2 cellular contexts compared by ENCODE assay signal in the genomic region with DNA sequence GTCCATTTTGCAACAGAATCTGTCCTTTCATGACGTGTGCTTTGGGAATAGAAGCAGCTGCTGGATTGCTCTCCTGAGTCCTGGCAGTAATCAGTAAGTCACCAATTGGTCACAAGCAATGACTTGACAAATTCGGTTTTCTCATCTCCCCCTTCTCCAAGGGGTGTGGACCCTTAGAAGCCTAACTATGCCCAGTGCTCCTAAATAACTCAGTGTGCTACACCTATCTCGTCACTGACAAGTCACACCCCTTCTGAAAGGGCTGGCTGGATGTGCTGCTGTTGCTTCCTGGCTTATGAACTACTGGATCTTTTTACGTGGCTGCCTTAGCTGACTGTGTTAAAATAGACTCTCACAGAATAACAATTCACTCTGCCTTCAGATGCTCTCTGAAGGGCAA.
TF ChIP-seq lines count a peak whose summit lies in the region.

No MANE protein-coding gene starts in this region.

TF ChIP-seq in GM23338, 12 proteins besides CTCF, POLR2A, EP300 and RAD21 (continues in another document):
- no peak for TF ChIP-seq JUNB (IDR thresholded peaks at IDR 0.05; ENCODE audit: unreplicated experiment)
- no peak for TF ChIP-seq ZNF114 (CRISPR knock-in tag; IDR thresholded peaks at IDR 0.05)
- TF ChIP-seq EZH2phosphoT487 (IDR thresholded peaks at IDR 0.05; ENCODE audit: unreplicated experiment), result no peak
- no peak for TF ChIP-seq EZH2 (IDR thresholded peaks at IDR 0.05; ENCODE audit: low read depth, unreplicated experiment)
- TF ChIP-seq, protein P1, sequence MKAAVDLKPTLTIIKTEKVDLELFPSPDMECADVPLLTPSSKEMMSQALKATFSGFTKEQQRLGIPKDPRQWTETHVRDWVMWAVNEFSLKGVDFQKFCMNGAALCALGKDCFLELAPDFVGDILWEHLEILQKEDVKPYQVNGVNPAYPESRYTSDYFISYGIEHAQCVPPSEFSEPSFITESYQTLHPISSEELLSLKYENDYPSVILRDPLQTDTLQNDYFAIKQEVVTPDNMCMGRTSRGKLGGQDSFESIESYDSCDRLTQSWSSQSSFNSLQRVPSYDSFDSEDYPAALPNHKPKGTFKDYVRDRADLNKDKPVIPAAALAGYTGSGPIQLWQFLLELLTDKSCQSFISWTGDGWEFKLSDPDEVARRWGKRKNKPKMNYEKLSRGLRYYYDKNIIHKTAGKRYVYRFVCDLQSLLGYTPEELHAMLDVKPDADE (IDR thresholded peaks at IDR 0.05), result no peak
- TF ChIP-seq, protein P2, sequence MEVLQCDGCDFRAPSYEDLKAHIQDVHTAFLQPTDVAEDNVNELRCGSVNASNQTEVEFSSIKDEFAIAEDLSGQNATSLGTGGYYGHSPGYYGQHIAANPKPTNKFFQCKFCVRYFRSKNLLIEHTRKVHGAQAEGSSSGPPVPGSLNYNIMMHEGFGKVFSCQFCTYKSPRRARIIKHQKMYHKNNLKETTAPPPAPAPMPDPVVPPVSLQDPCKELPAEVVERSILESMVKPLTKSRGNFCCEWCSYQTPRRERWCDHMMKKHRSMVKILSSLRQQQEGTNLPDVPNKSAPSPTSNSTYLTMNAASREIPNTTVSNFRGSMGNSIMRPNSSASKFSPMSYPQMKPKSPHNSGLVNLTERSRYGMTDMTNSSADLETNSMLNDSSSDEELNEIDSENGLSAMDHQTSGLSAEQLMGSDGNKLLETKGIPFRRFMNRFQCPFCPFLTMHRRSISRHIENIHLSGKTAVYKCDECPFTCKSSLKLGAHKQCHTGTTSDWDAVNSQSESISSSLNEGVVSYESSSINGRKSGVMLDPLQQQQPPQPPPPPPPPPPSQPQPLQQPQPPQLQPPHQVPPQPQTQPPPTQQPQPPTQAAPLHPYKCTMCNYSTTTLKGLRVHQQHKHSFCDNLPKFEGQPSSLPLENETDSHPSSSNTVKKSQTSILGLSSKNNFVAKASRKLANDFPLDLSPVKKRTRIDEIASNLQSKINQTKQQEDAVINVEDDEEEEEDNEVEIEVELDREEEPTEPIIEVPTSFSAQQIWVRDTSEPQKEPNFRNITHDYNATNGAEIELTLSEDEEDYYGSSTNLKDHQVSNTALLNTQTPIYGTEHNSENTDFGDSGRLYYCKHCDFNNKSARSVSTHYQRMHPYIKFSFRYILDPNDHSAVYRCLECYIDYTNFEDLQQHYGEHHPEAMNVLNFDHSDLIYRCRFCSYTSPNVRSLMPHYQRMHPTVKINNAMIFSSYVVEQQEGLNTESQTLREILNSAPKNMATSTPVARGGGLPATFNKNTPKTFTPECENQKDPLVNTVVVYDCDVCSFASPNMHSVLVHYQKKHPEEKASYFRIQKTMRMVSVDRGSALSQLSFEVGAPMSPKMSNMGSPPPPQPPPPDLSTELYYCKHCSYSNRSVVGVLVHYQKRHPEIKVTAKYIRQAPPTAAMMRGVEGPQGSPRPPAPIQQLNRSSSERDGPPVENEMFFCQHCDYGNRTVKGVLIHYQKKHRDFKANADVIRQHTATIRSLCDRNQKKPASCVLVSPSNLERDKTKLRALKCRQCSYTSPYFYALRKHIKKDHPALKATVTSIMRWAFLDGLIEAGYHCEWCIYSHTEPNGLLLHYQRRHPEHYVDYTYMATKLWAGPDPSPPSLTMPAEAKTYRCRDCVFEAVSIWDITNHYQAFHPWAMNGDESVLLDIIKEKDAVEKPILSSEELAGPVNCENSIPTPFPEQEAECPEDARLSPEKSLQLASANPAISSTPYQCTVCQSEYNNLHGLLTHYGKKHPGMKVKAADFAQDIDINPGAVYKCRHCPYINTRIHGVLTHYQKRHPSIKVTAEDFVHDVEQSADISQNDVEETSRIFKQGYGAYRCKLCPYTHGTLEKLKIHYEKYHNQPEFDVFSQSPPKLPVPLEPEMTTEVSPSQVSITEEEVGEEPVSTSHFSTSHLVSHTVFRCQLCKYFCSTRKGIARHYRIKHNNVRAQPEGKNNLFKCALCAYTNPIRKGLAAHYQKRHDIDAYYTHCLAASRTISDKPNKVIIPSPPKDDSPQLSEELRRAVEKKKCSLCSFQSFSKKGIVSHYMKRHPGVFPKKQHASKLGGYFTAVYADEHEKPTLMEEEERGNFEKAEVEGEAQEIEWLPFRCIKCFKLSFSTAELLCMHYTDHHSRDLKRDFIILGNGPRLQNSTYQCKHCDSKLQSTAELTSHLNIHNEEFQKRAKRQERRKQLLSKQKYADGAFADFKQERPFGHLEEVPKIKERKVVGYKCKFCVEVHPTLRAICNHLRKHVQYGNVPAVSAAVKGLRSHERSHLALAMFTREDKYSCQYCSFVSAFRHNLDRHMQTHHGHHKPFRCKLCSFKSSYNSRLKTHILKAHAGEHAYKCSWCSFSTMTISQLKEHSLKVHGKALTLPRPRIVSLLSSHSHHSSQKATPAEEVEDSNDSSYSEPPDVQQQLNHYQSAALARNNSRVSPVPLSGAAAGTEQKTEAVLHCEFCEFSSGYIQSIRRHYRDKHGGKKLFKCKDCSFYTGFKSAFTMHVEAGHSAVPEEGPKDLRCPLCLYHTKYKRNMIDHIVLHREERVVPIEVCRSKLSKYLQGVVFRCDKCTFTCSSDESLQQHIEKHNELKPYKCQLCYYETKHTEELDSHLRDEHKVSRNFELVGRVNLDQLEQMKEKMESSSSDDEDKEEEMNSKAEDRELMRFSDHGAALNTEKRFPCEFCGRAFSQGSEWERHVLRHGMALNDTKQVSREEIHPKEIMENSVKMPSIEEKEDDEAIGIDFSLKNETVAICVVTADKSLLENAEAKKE (CRISPR knock-in tag; IDR thresholded peaks at IDR 0.05), result no peak
- no peak for TF ChIP-seq NANOG (IDR thresholded peaks at IDR 0.05; ENCODE audit: borderline replicate concordance)
- TF ChIP-seq, protein P3, sequence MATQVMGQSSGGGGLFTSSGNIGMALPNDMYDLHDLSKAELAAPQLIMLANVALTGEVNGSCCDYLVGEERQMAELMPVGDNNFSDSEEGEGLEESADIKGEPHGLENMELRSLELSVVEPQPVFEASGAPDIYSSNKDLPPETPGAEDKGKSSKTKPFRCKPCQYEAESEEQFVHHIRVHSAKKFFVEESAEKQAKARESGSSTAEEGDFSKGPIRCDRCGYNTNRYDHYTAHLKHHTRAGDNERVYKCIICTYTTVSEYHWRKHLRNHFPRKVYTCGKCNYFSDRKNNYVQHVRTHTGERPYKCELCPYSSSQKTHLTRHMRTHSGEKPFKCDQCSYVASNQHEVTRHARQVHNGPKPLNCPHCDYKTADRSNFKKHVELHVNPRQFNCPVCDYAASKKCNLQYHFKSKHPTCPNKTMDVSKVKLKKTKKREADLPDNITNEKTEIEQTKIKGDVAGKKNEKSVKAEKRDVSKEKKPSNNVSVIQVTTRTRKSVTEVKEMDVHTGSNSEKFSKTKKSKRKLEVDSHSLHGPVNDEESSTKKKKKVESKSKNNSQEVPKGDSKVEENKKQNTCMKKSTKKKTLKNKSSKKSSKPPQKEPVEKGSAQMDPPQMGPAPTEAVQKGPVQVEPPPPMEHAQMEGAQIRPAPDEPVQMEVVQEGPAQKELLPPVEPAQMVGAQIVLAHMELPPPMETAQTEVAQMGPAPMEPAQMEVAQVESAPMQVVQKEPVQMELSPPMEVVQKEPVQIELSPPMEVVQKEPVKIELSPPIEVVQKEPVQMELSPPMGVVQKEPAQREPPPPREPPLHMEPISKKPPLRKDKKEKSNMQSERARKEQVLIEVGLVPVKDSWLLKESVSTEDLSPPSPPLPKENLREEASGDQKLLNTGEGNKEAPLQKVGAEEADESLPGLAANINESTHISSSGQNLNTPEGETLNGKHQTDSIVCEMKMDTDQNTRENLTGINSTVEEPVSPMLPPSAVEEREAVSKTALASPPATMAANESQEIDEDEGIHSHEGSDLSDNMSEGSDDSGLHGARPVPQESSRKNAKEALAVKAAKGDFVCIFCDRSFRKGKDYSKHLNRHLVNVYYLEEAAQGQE (IDR thresholded peaks at IDR 0.05; ENCODE audit: unreplicated experiment), result no peak
- TF ChIP-seq ZNF331 (CRISPR knock-in tag; IDR thresholded peaks at IDR 0.05; ENCODE audit: low read depth), result no peak
- no peak for TF ChIP-seq POLR2AphosphoS5 (IDR thresholded peaks at IDR 0.05; ENCODE audit: low read depth)

TF ChIP-seq in H1, 55 proteins besides CTCF, POLR2A, EP300 and RAD21:
- TF ChIP-seq BACH1 (IDR thresholded peaks at IDR 0.05; ENCODE audit: low read length) (no peak), RXRA (IDR thresholded peaks at IDR 0.05; ENCODE audit: insufficient read depth, low read depth, low read length) (no peak), FOSL1 (IDR thresholded peaks at IDR 0.05; ENCODE audit: insufficient read depth, low read depth, low read length) (no peak), CTBP2 (IDR thresholded peaks at IDR 0.05; ENCODE audit: borderline replicate concordance, insufficient read depth, insufficient read length, low read length) (no peak), HDAC6 (IDR thresholded peaks at IDR 0.05; ENCODE audit: low read depth, low read length) (no peak), CHD1 (IDR thresholded peaks at IDR 0.05; ENCODE audit: low read depth, low read length) (no peak), SP2 (IDR thresholded peaks at IDR 0.05; ENCODE audit: low read length) (no peak), KDM1A (IDR thresholded peaks at IDR 0.05; ENCODE audit: borderline replicate concordance, low read length) (no peak), CEBPB (IDR thresholded peaks at IDR 0.05; ENCODE audit: low read depth, low read length) (no peak), TAF7 (optimal IDR thresholded peaks at IDR 0.05; ENCODE audit: borderline replicate concordance, low read depth, low read length) (no peak), SP4 (IDR thresholded peaks at IDR 0.05; ENCODE audit: low read length) (no peak), RBBP5 (IDR thresholded peaks at IDR 0.05; ENCODE audit: borderline replicate concordance, low read depth, low read length) (no peak), ZNF274 (IDR thresholded peaks at IDR 0.05; ENCODE audit: borderline replicate concordance, extremely low read depth, low read length) (no peak), SUZ12 (IDR thresholded peaks at IDR 0.05; ENCODE audit: low read length) (no peak), CREB1 (IDR thresholded peaks at IDR 0.05) (no peak), EGR1 (IDR thresholded peaks at IDR 0.05; ENCODE audit: borderline replicate concordance, low read depth, low read length) (no peak), ASH2L (IDR thresholded peaks at IDR 0.05; ENCODE audit: low read length) (no peak)
TF ChIP-seq in H1: peak in this region for 0.
